ENCODE assay signal across 10 cellular contexts in genomic region chr22:31284241-31284745, GRCh38. TPM values are rescaled to one million over a fixed set of nuclear protein-coding genes. Genes with fewer than 3 reads are reported as not detected.
DNase-seq lines count a peak whose midpoint lies in the region; ATAC-seq and TF ChIP-seq lines count a peak whose summit lies in the region.
"Had no signal": no experiment of that assay in that cellular context is flagged by ENCODE, and none has a peak within 500 bp of the region (broad histone marks: within the 10 kb centered on the region; RNA-seq: fewer than 3 reads in every experiment).

No MANE protein-coding gene starts in this region.

- H3K4me3 Mint-ChIP-seq in activated T-cell treated with anti-CD3 and anti-CD28 coated beads, Interleukin-2, amount 50 U/mL, for 24 hours, result no peak overlapping the region
- H3K4me3 Mint-ChIP-seq in activated T-cell treated with anti-CD3 and anti-CD28 coated beads, Interleukin-2, amount 50 U/mL, for 4 hours, result no peak overlapping the region
- H3K4me3 Mint-ChIP-seq in T-helper 17 cell, result peak overlapping the region; percentile 99
- H3K4me3 Mint-ChIP-seq: CD14-positive monocyte had no signal

- no peaks in the 10 kb centered on the region for H3K79me2 ChIP-seq in hepatocyte

- WGBS in hepatocyte (ENCODE audit: low lambda C conversion rate, missing lambda C conversion rate), result 78% methylated on average over 2 of the region's 2 CpGs
- 100% methylated on average over 2 of the region's 2 CpGs for WGBS in suprapubic skin

- intact Hi-C loops in head of caudate nucleus (cut with DNase I), result no loop called here

- no peaks in the 10 kb centered on the region for H3K9me3 Mint-ChIP-seq in activated T-cell treated with anti-CD3 and anti-CD28 coated beads, Interleukin-2, amount 50 U/mL, for 24 hours
- no peaks in the 10 kb centered on the region for H3K9me3 Mint-ChIP-seq in activated T-cell treated with anti-CD3 and anti-CD28 coated beads, Interleukin-2, amount 50 U/mL, for 4 hours
- H3K9me3 Mint-ChIP-seq: CD14-positive monocyte had no signal

- no peaks in the 10 kb centered on the region for H3K9me2 ChIP-seq in hepatocyte (replicated peaks; ENCODE audit: insufficient read depth)

- TF ChIP-seq POLR2A in suprapubic skin (IDR thresholded peaks at IDR 0.05), result no peak

- peak overlapping the region; percentile 99 for H3K27ac Mint-ChIP-seq in activated T-cell treated with anti-CD3 and anti-CD28 coated beads, Interleukin-2, amount 50 U/mL, for 24 hours
- H3K27ac Mint-ChIP-seq in T-helper 17 cell, result peak overlapping the region; percentile 100

- peaks cover 57% of the 10 kb centered on the region for H3K36me3 Mint-ChIP-seq in activated T-cell treated with anti-CD3 and anti-CD28 coated beads, Interleukin-2, amount 50 U/mL, for 24 hours (ENCODE audit: low read depth)
- peaks cover 45% of the 10 kb centered on the region for H3K36me3 Mint-ChIP-seq in activated T-cell treated with anti-CD3 and anti-CD28 coated beads, Interleukin-2, amount 50 U/mL, for 4 hours (ENCODE audit: insufficient read depth)
- peaks cover 11% of the 10 kb centered on the region for H3K36me3 Mint-ChIP-seq in T-helper 17 cell (ENCODE audit: low read depth)

- H3K9me3 ChIP-seq in T-helper 17 cell (ENCODE audit: control insufficient read depth, low read length, poor library complexity, severe bottlenecking) (no peaks in the 10 kb centered on the region), hepatocyte (ENCODE audit: low read depth) (no peaks in the 10 kb centered on the region), suprapubic skin (no peaks in the 10 kb centered on the region)

- no peaks in the 10 kb centered on the region for H3K27me3 ChIP-seq in hepatocyte
- H3K27me3 ChIP-seq in suprapubic skin, result no peaks in the 10 kb centered on the region

- H3K36me3 ChIP-seq in hepatocyte (replicated peaks; ENCODE audit: insufficient read depth, low read depth) (no peaks in the 10 kb centered on the region), suprapubic skin (peaks cover 95% of the 10 kb centered on the region)

- H3K4me1 ChIP-seq in hepatocyte (ENCODE audit: insufficient read depth) (peaks cover 9% of the 10 kb centered on the region), suprapubic skin (peaks cover 52% of the 10 kb centered on the region)

- no peak overlapping the region for H2AFZ ChIP-seq in hepatocyte

- H3K4me1 Mint-ChIP-seq in activated T-cell treated with anti-CD3 and anti-CD28 coated beads, Interleukin-2, amount 50 U/mL, for 24 hours (ENCODE audit: low read depth), result peaks cover 97% of the 10 kb centered on the region
- peaks cover 95% of the 10 kb centered on the region for H3K4me1 Mint-ChIP-seq in activated T-cell treated with anti-CD3 and anti-CD28 coated beads, Interleukin-2, amount 50 U/mL, for 4 hours (ENCODE audit: low read depth)
- peaks cover 69% of the 10 kb centered on the region for H3K4me1 Mint-ChIP-seq in T-helper 17 cell

- H3K27ac ChIP-seq in hepatocyte, result peak overlapping the region; percentile 54
- peak overlapping the region; percentile 67 for H3K27ac ChIP-seq in suprapubic skin

- TF ChIP-seq EP300 in suprapubic skin (IDR thresholded peaks at IDR 0.05), result no peak

- TF ChIP-seq CTCF in hepatocyte (IDR thresholded peaks at IDR 0.05; ENCODE audit: poor library complexity) (no peak), suprapubic skin (IDR thresholded peaks at IDR 0.05) (no peak)

- no peak for ATAC-seq in activated T-cell treated with anti-CD3 and anti-CD28 coated beads, Interleukin-2, amount 50 U/mL, for 4 hours
- ATAC-seq in T-helper 17 cell (no peak), HG03159 (IDR thresholded peaks at IDR 0.05; ENCODE audit: unreplicated experiment) (no peak)

- no peaks in the 10 kb centered on the region for H3K27me3 Mint-ChIP-seq in activated T-cell treated with anti-CD3 and anti-CD28 coated beads, Interleukin-2, amount 50 U/mL, for 24 hours
- H3K27me3 Mint-ChIP-seq in activated T-cell treated with anti-CD3 and anti-CD28 coated beads, Interleukin-2, amount 50 U/mL, for 4 hours (ENCODE audit: low read depth), result no peaks in the 10 kb centered on the region
- no peaks in the 10 kb centered on the region for H3K27me3 Mint-ChIP-seq in T-helper 17 cell

- H3K4me2 ChIP-seq in hepatocyte, result no peak overlapping the region

- no peak overlapping the region for H3K4me3 ChIP-seq in hepatocyte
- H3K4me3 ChIP-seq in suprapubic skin, result no peak overlapping the region

- H4K20me1 ChIP-seq in hepatocyte (ENCODE audit: insufficient read depth, poor library complexity, severe bottlenecking), result no peaks in the 10 kb centered on the region

- no peak for DNase-seq in activated T-cell treated with anti-CD3 and anti-CD28 coated beads, Interleukin-2, amount 50 U/mL, for 24 hours
- DNase-seq in activated T-cell treated with anti-CD3 and anti-CD28 coated beads, Interleukin-2, amount 50 U/mL, for 4 hours, result no peak
- DNase-seq in T-helper 17 cell, result no peak
- DNase-seq in hepatocyte (ENCODE audit: low spot score), result no peak
- no peak for DNase-seq in suprapubic skin (ENCODE audit: low spot score in 2 of 2)
- DNase-seq in head of caudate nucleus, result no peak
- no peak for DNase-seq in putamen (ENCODE audit: low spot score)
- DNase-seq: stimulated activated CD4-positive, alpha-beta T cell treated with anti-CD3 and anti-CD28 coated beads, Interleukin-1b, Interleukin-23, amount 100 ng/mL, for 48 hours had no signal

RNA-seq across cellular contexts. Expression of gene PIK3IP1, which starts 8.0 kb away (rescaled TPM):
- total RNA-seq in activated T-cell treated with anti-CD3 and anti-CD28 coated beads, Interleukin-2, amount 50 U/mL, for 4 hours, result 1 to 10 TPM; 7.3 to 8.6 (median 7.9) TPM
- total RNA-seq in T-helper 17 cell (100 to 1,000 TPM; 388 to 426 TPM), hepatocyte (17.9 and 22.2 TPM in 2 replicates), suprapubic skin (100 to 1,000 TPM in 1 of 4 donors, 10 to 100 TPM in 3; 40.7 to 126 (median 64.4) TPM)
- polyA plus RNA-seq in hepatocyte, result 19.5 and 22.4 TPM in 2 replicates
